11 cellular contexts compared by ENCODE assay signal in genomic region chr7:45402480-45403218, GRCh38.
DNase-seq lines count a peak whose midpoint lies in the region; ATAC-seq and TF ChIP-seq lines count a peak whose summit lies in the region.
"Had no signal": no experiment of that assay in that cellular context is flagged by ENCODE, and none has a peak within 500 bp of the region (broad histone marks: within the 10 kb centered on the region; RNA-seq: fewer than 3 reads in every experiment).

No MANE protein-coding gene starts in this region.

- H3K27ac ChIP-seq in OCI-LY7 (ENCODE audit: low read depth, low read length, poor library complexity, severe bottlenecking): no peak overlapping the region

- DNase-seq in AG08396 (ENCODE audit: low spot score) (peak; percentile 60), SKM-1 (lab: John Stamatoyannopoulos, UW; ENCODE audit: unreplicated experiment) (peak; percentile 67), foreskin fibroblast (peak; percentile 61 to 80), NAMALWA (ENCODE audit: low spot score) (no peak), OCI-LY7 (ENCODE audit: low spot score) (no peak)
- no peak for DNase-seq in activated CD4-positive, CD25-positive, alpha-beta regulatory T cell treated with anti-CD3 and anti-CD28 coated beads, Interleukin-2, amount 50 U/mL, for 72 hours
- DNase-seq in stimulated activated CD4-positive, alpha-beta T cell treated with anti-CD3 and anti-CD28 coated beads, Interleukin-4, amount 100 ng/mL, for 4 hours: no peak
- DNase-seq: CD8-positive, alpha-beta T cell; dermis blood vessel endothelial cell; mesendoderm had no signal

- no TSS peak for BruUV-seq in OCI-LY7 (replicated peaks; lab: Mats Ljungman, UMichigan)

- no peaks in the 10 kb centered on the region for H4K20me1 ChIP-seq in OCI-LY7 (ENCODE audit: insufficient read depth, low read length)

- POLR2A ChIA-PET in OCI-LY7 (lab: Charles Lee): no interaction called here

- H3K36me3 ChIP-seq in OCI-LY7 (ENCODE audit: insufficient read depth, low read length): no peaks in the 10 kb centered on the region

- no peaks in the 10 kb centered on the region for H3K9me2 ChIP-seq in OCI-LY7 (ENCODE audit: insufficient read depth, low read length)

- TF ChIP-seq CTCF in foreskin fibroblast (IDR thresholded peaks at IDR 0.05; ENCODE audit: low read depth, low read length) (no peak), OCI-LY7 (conservative IDR thresholded peaks at IDR 0.05; ENCODE audit: low read length) (no peak)

- H3K4me3 ChIP-seq in foreskin fibroblast (ENCODE audit: low read depth in 1 of 2, low read length in 2 of 2) (no peak overlapping the region), OCI-LY7 (ENCODE audit: low read depth, low read length, poor library complexity, severe bottlenecking) (no peak overlapping the region)

- no peaks in the 10 kb centered on the region for H3K9me3 ChIP-seq in OCI-LY7 (ENCODE audit: low read length)

- intact Hi-C loops in OCI-LY7 (cut with micrococcal nuclease; ENCODE audit: unreplicated experiment): no loop called here

- no peak overlapping the region for H2AFZ ChIP-seq in OCI-LY7 (ENCODE audit: low read length)

- peak; percentile 74 for ATAC-seq in HG03442 (IDR thresholded peaks at IDR 0.05; ENCODE audit: unreplicated experiment)
- ATAC-seq: CD8-positive, alpha-beta T cell had no signal

- CTCF ChIA-PET in OCI-LY7 (lab: Charles Lee; ENCODE audit: unreplicated experiment): no interaction called here

- H3K4me2 ChIP-seq in OCI-LY7 (ENCODE audit: low read length): no peak overlapping the region

- no peaks in the 10 kb centered on the region for H3K4me1 ChIP-seq in OCI-LY7 (ENCODE audit: insufficient read depth, low read length, poor library complexity, severe bottlenecking)

- H3K79me2 ChIP-seq in OCI-LY7 (ENCODE audit: insufficient read depth, low read depth, low read length): no peaks in the 10 kb centered on the region

Comparison
In these comparisons a context has a peak if more than half of its experiments do, and no peak if none do; other contexts are left out.
1. DNase-seq: peak in AG08396 (single experiment), SKM-1 (single experiment) and foreskin fibroblast (2 of 2); none in NAMALWA (single experiment), OCI-LY7 (single experiment), activated CD4-positive, CD25-positive, alpha-beta regulatory T cell treated with anti-CD3 and anti-CD28 coated beads, Interleukin-2, amount 50 U/mL, for 72 hours (single experiment) and stimulated activated CD4-positive, alpha-beta T cell treated with anti-CD3 and anti-CD28 coated beads, Interleukin-4, amount 100 ng/mL, for 4 hours (0 of 2).